Comparison of ENCODE assay signal across 15 cellular contexts in the genomic region with DNA sequence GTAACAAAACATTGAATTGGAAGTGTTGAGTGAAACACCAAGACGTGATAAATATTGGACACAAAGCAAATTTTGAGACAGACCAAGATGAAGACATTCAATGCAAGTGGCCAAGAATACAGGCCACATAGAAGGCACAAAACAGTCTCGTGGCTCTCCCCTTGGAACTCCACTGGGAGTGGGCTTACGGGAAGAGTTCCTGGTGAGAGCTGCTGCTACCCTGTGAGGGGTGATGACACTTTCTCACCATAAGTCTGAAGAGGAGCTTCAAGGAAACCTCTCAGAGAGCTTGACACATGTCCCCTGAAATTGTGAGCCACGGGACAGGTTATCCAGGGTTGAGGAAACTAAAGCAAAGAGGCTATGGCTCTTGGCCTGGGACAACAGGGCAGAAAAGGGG. TPM values are rescaled to one million over a fixed set of nuclear protein-coding genes. Genes with fewer than 3 reads are reported as not detected.
DNase-seq lines count a peak whose midpoint lies in the region; ATAC-seq and TF ChIP-seq lines count a peak whose summit lies in the region.
"Had no signal": no experiment of that assay in that cellular context is flagged by ENCODE, and none has a peak within 500 bp of the region (broad histone marks: within the 10 kb centered on the region; RNA-seq: fewer than 3 reads in every experiment).

No MANE protein-coding gene starts in this region.

- TF ChIP-seq POLR2A in esophagus muscularis mucosa (IDR thresholded peaks at IDR 0.05; ENCODE audit: low read depth): no peak

- 83% methylated on average over 4 of the region's 4 CpGs for WGBS in esophagus muscularis mucosa

- H3K4me3 ChIP-seq in PC-3 (ENCODE audit: low read length) (no peak overlapping the region), esophagus muscularis mucosa (no peak overlapping the region)
- H3K4me3 ChIP-seq: BLaER1 had no signal

- CTCF ChIA-PET in PC-3 (lab: Charles Lee): no interaction called here

- H3K9me3 ChIP-seq in PC-3 (ENCODE audit: low read length) (no peaks in the 10 kb centered on the region), esophagus muscularis mucosa (no peaks in the 10 kb centered on the region)
- H3K9me3 ChIP-seq: BE2C, Caco-2 had no signal

- no peak overlapping the region for H2AFZ ChIP-seq in PC-3 (ENCODE audit: low read length)

- peak overlapping the region; percentile 81 for H3K27ac ChIP-seq in PC-3 (ENCODE audit: low read length)
- H3K27ac ChIP-seq in esophagus muscularis mucosa (replicated peaks in 1 of 4): no peak overlapping the region
- H3K27ac ChIP-seq: BLaER1 had no signal

- H3F3A ChIP-seq in PC-3 (ENCODE audit: low read length, unreplicated experiment): no peaks in the 10 kb centered on the region

- H3K4me2 ChIP-seq in PC-3 (ENCODE audit: low read length): peak overlapping the region; percentile 23; the same call in 1 of the 2 replicates
- H3K4me2 ChIP-seq: BLaER1 had no signal

- no peaks in the 10 kb centered on the region for H3K9me2 ChIP-seq in PC-3 (replicated peaks; ENCODE audit: low read length)

- TF ChIP-seq EP300 in esophagus muscularis mucosa (IDR thresholded peaks at IDR 0.05): no peak

- BruUV-seq in PC-3 (replicated peaks; lab: Mats Ljungman, UMichigan): no TSS peak

- DNase-seq in PC-3 (no peak), esophagus muscularis mucosa (ENCODE audit: extremely low spot score) (peak; percentile 81), NCI-H1694 (lab: John Stamatoyannopoulos, UW) (no peak)
- DNase-seq in stimulated activated CD4-positive, alpha-beta T cell treated with anti-CD3 and anti-CD28 coated beads, Interleukin-15, amount 100 ng/mL, for 24 hours: no peak
- DNase-seq: 8988T; ACHN; BE2C; C1 segment of cervical spinal cord; Caco-2; Calu3; CD4-positive, alpha-beta T cell; CD8-positive, alpha-beta T cell; GF-D8 had no signal

- no peaks in the 10 kb centered on the region for H3K79me2 ChIP-seq in PC-3 (ENCODE audit: low read length)

- H3K4me1 ChIP-seq in PC-3 (ENCODE audit: insufficient read depth, low read length) (peaks cover 41% of the 10 kb centered on the region), esophagus muscularis mucosa (peaks cover 3 to 10% (median 9%) of the 10 kb centered on the region in 4 donors)
- H3K4me1 ChIP-seq: BE2C had no signal

- no peaks in the 10 kb centered on the region for H3K27me3 ChIP-seq in PC-3 (ENCODE audit: low read length)
- H3K27me3 ChIP-seq in esophagus muscularis mucosa: no peaks in the 10 kb centered on the region
- H3K27me3 ChIP-seq: BE2C, BLaER1 had no signal

- POLR2A ChIA-PET in PC-3 (lab: Charles Lee; ENCODE audit: unreplicated experiment): no interaction called here

- ATAC-seq in PC-3 (no peak), GM18909 (IDR thresholded peaks at IDR 0.05; ENCODE audit: poor library complexity, unreplicated experiment) (no peak)
- ATAC-seq: CD8-positive, alpha-beta T cell had no signal

- H4K20me1 ChIP-seq in PC-3 (ENCODE audit: low read length): no peaks in the 10 kb centered on the region
- H4K20me1 ChIP-seq: BLaER1 had no signal

- TF ChIP-seq CTCF in PC-3 (conservative IDR thresholded peaks at IDR 0.05; ENCODE audit: low read depth, low read length): no peak
- TF ChIP-seq CTCF in esophagus muscularis mucosa (IDR thresholded peaks at IDR 0.05): no peak

- intact Hi-C loops in PC-3 (cut with micrococcal nuclease): loop anchor here (5.0 kb wide), 1 partner anchor 137 kb away; no protein-coding TSS in a partner anchor
- intact Hi-C loops in esophagus muscularis mucosa (cut with DNase I): loop anchor here (5.0 kb wide), 2 partner anchors 422 to 687 kb away; no protein-coding TSS in a partner anchor

- H3K36me3 ChIP-seq in PC-3 (ENCODE audit: low read depth, low read length) (no peaks in the 10 kb centered on the region), esophagus muscularis mucosa (no peaks in the 10 kb centered on the region)
- H3K36me3 ChIP-seq: BE2C, BLaER1 had no signal

- no peak overlapping the region for H3K9ac ChIP-seq in PC-3 (ENCODE audit: low read length)
- H3K9ac ChIP-seq: BLaER1 had no signal

RNA-seq across cellular contexts. Expression of a gene that starts 48.6 kb away (rescaled TPM):
- total RNA-seq in PC-3 (2014; rRNA removed): not detected in 2 replicates
- under 1 TPM in 1 of 4 donors, not detected in 3; 0.50 TPM for total RNA-seq in esophagus muscularis mucosa
- total RNA-seq: Caco-2; Calu3; CD4-positive, alpha-beta T cell; CD8-positive, alpha-beta T cell had no signal
